Comparison of ENCODE assay signal across 19 cellular contexts in genomic region chr9:126062158-126062929, GRCh38.
"Had no signal": no experiment of that assay in that cellular context is flagged by ENCODE, and none has a peak within 500 bp of the region (broad histone marks: within the 10 kb centered on the region; RNA-seq: fewer than 3 reads in every experiment).

No MANE protein-coding gene starts in this region.

- H3K4me2 ChIP-seq: hepatocyte had no signal

- FAIRE-seq: kidney had no signal

- ATAC-seq: left colon; left ventricle myocardium superior; naive thymus-derived CD4-positive, alpha-beta T cell; psoas muscle had no signal

- H3K79me2 ChIP-seq: hepatocyte had no signal

- H2AFZ ChIP-seq: hepatocyte had no signal

- H3K4me1 ChIP-seq: psoas muscle, uterus had no signal

- H3K9me3 ChIP-seq: neutrophil, sigmoid colon, uterus had no signal

- H3K36me3 ChIP-seq: neutrophil, sigmoid colon, uterus had no signal

- H3K27ac ChIP-seq: coronary artery, dorsolateral prefrontal cortex, hepatocyte, neutrophil, psoas muscle, sigmoid colon, skin epidermis, uterus had no signal

- H3K27me3 ChIP-seq: hepatocyte, uterus had no signal

- H3K4me3 ChIP-seq: coronary artery, dorsolateral prefrontal cortex, hepatocyte, psoas muscle, sigmoid colon, skin epidermis, uterus had no signal

- DNase-seq: dorsolateral prefrontal cortex; effector CD8-positive, alpha-beta T cell; foreskin melanocyte; head of caudate nucleus; kidney; left colon; left ventricle myocardium superior; naive thymus-derived CD4-positive, alpha-beta T cell; nephron progenitor cell; psoas muscle; retina; sigmoid colon; stimulated activated CD4-positive, alpha-beta T cell treated with anti-CD3 and anti-CD28 coated beads, Interleukin-12 subunit alpha, Interleukin-12 subunit beta, amount 100 ng/mL, for 4 hours; stimulated activated naive CD4-positive, alpha-beta T cell treated with Interleukin-2 at 50 U/mL for 16 hours; uterus had no signal
